In the genomic region with DNA sequence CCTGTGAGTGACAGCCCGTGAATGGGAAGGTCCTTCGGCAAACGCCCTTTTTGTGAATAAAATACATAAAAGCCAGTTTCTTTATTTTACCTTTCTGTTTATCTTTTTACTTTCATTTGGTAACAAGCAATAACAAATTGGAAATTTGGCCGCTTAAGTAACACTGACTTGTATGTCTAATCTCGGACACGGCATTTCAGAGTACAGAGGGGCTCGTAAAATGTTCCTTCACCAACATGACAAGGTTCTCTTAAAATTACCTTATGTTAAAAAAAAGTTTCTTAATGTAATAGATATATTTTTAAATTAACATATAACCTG, we compare ENCODE assay signal across 8 cellular contexts. TPM values are rescaled to one million over a fixed set of nuclear protein-coding genes. Genes with fewer than 3 reads are reported as not detected.
DNase-seq lines count a peak whose midpoint lies in the region; ATAC-seq, FAIRE-seq and TF ChIP-seq lines count a peak whose summit lies in the region.

No MANE protein-coding gene starts in this region.

- ATAC-seq in A549 (no peak; a peak in 1 of 6 replicates), body of pancreas (peak; percentile 1)

- TF ChIP-seq EP300 in A549 (IDR thresholded peaks at IDR 0.05): no peak

- TF ChIP-seq RAD21 in A549 (conservative IDR thresholded peaks at IDR 0.05 in 1 of 2, IDR thresholded peaks at IDR 0.05 in 1 of 2): no peak

- H3K27me3 ChIP-seq in body of pancreas: no peaks in the 10 kb centered on the region

- H3K36me3 ChIP-seq in body of pancreas (replicated peaks in 1 of 2; ENCODE audit: insufficient read depth in 1 of 2, low read depth in 2 of 2) (no peaks in the 10 kb centered on the region), mesodermal cell (ENCODE audit: control insufficient read depth, insufficient read depth, low read length) (no peaks in the 10 kb centered on the region)

- CTCF ChIA-PET in A549 (lab: Yijun Ruan, JAX) (no interaction called here), HEK293T (lab: Yijun Ruan, JAX) (interaction anchor here (0.6 kb wide), 1 partner anchor 145 kb away, joined by 3 read pairs; no protein-coding TSS in a partner anchor)

- POLR2A ChIA-PET in A549 (lab: Yijun Ruan, JAX) (interaction anchor here (0.9 to 1.8 kb wide), 4 partner anchors 39 to 115 kb away, joined by 3 to 6 read pairs (median 3); partner anchors contain the start of gene NAB1), HEK293T (lab: Yijun Ruan, JAX) (interaction anchor here (1.0 to 1.2 kb wide), 4 partner anchors 12 to 71 kb away, joined by 3 to 4 read pairs (median 4); no protein-coding TSS in a partner anchor)

- H3K4me3 ChIP-seq in A549 (peak overlapping the region; percentile 60), body of pancreas (peak overlapping the region; percentile 46 to 81), mesodermal cell (ENCODE audit: extremely low read depth, insufficient read depth, low read length, poor library complexity, severe bottlenecking) (peak overlapping the region; percentile 56)

- intact Hi-C loops in body of pancreas (cut with DNase I): loop anchor here (10.0 kb wide), 1 partner anchor 120 kb away; no protein-coding TSS in a partner anchor

- H3K4me1 ChIP-seq in A549 (peaks cover 22% of the 10 kb centered on the region), body of pancreas (peaks cover 11% of the 10 kb centered on the region), mesodermal cell (ENCODE audit: control insufficient read depth, insufficient read depth, low read length, poor library complexity, severe bottlenecking) (peaks cover 11% of the 10 kb centered on the region)

- H3K9me3 ChIP-seq in A549 (peaks cover 24% of the 10 kb centered on the region), body of pancreas (no peaks in the 10 kb centered on the region), mesodermal cell (ENCODE audit: control insufficient read depth, low read length) (peaks cover 20% of the 10 kb centered on the region)

- TF ChIP-seq POLR2A in A549 (IDR thresholded peaks at IDR 0.05; ENCODE audit: low read length) (no peak), body of pancreas (IDR thresholded peaks at IDR 0.05) (no peak)

- no peak for FAIRE-seq in A549 (lab: Jason Lieb, UNC)

- TF ChIP-seq CTCF in A549 (IDR thresholded peaks at IDR 0.05) (no peak), body of pancreas (IDR thresholded peaks at IDR 0.05) (no peak)

- no peak for DNase-seq in A549 (ENCODE audit: low read depth in 1 of 2, low spot score in 1 of 2)
- DNase-seq in HEK293T (ENCODE audit: extremely low spot score): no peak
- DNase-seq in body of pancreas: no peak
- DNase-seq in cortex of kidney (lab: John Stamatoyannopoulos, UW): no peak
- no peak for DNase-seq in retina
- no peak for DNase-seq in kidney tubule cell (ENCODE audit: low spot score)
- DNase-seq in dedifferentiated amniotic fluid mesenchymal stem cell (ENCODE audit: extremely low spot score): no peak

- peak overlapping the region; percentile 92 for H3K4me2 ChIP-seq in A549

- peak overlapping the region; percentile 93 to 97 for H3K27ac ChIP-seq in A549
- H3K27ac ChIP-seq in body of pancreas: peak overlapping the region in 3 of 4 donors; percentile 89 to 95 (median 92)
- peak overlapping the region; percentile 90 for H3K27ac ChIP-seq in mesodermal cell (ENCODE audit: low read depth, low read length, severe bottlenecking)

- 4% methylated on average over 7 of the region's 7 CpGs for WGBS in A549 (ENCODE audit: missing lambda C conversion rate)
- 2% methylated on average over 7 of the region's 7 CpGs for WGBS in body of pancreas, 2 donors
- 7 to 44% methylated on average over 3 to 6 of the region's 7 CpGs for WGBS in mesodermal cell (ENCODE audit: insufficient coverage in 2 of 2), 2 experiments

TF ChIP-seq in A549, 52 proteins besides CTCF, POLR2A, EP300 and RAD21:
- TF ChIP-seq CBX2 (IDR thresholded peaks at IDR 0.05; ENCODE audit: borderline replicate concordance, low read depth) (no peak), SMC3 (IDR thresholded peaks at IDR 0.05) (no peak), BHLHE40 (IDR thresholded peaks at IDR 0.05; ENCODE audit: low read depth, low read length) (no peak), FOSL2 (IDR thresholded peaks at IDR 0.05) (no peak), FOSL2 (CRISPR knock-in tag; IDR thresholded peaks at IDR 0.05) (no peak), FOXS1 (CRISPR knock-in tag; IDR thresholded peaks at IDR 0.05) (no peak), HEYL (CRISPR knock-in tag; IDR thresholded peaks at IDR 0.05) (0 out of 2 replicates have a peak, but pooled peaks have one; percentile 13), HOXB13 (CRISPR knock-in tag; IDR thresholded peaks at IDR 0.05; ENCODE audit: low read depth) (no peak)
- TF ChIP-seq, protein P1, sequence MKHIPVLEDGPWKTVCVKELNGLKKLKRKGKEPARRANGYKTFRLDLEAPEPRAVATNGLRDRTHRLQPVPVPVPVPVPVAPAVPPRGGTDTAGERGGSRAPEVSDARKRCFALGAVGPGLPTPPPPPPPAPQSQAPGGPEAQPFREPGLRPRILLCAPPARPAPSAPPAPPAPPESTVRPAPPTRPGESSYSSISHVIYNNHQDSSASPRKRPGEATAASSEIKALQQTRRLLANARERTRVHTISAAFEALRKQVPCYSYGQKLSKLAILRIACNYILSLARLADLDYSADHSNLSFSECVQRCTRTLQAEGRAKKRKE (CRISPR knock-in tag; IDR thresholded peaks at IDR 0.05; ENCODE audit: low read depth): no peak

TF ChIP-seq in HEK293T, 16 proteins besides CTCF, POLR2A, EP300 and RAD21:
- TF ChIP-seq, protein P2, sequence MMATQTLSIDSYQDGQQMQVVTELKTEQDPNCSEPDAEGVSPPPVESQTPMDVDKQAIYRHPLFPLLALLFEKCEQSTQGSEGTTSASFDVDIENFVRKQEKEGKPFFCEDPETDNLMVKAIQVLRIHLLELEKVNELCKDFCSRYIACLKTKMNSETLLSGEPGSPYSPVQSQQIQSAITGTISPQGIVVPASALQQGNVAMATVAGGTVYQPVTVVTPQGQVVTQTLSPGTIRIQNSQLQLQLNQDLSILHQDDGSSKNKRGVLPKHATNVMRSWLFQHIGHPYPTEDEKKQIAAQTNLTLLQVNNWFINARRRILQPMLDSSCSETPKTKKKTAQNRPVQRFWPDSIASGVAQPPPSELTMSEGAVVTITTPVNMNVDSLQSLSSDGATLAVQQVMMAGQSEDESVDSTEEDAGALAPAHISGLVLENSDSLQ (IDR thresholded peaks at IDR 0.05): peak; percentile 93
- no peak for TF ChIP-seq SP1 (IDR thresholded peaks at IDR 0.05)

RNA-seq across cellular contexts. Expression of gene NEMP2, which starts 0.6 kb away (rescaled TPM):
- polyA plus RNA-seq in A549 (2011; rRNA removed): 10.1 and 22.0 TPM in 2 replicates
- polyA plus RNA-seq in A549 (2012; cell fraction: cytosol; rRNA removed): 2.7 and 3.2 TPM in 2 replicates
- polyA plus RNA-seq in A549 (2012; cell fraction: nucleus; rRNA removed): 1.2 and 2.0 TPM in 2 replicates
- polyA plus RNA-seq in A549 (2017; fragmentation: RNase III; extraction: RNeasy Plus Mini Kit Qiagen cat#74134 plus additional on column Dnase treatment): 7.1 to 8.1 TPM (median 7.2 TPM) in 3 replicates
- polyA minus RNA-seq in A549 (2011; rRNA and poly(A)+ RNA removed): 22.8 and 24.1 TPM in 2 replicates
- total RNA-seq in body of pancreas: 1 to 10 TPM; 3.0 to 3.9 TPM
- polyA plus RNA-seq in mesodermal cell (2013, experiment 1 of 2): 2.9 TPM
- polyA plus RNA-seq in mesodermal cell (2013, experiment 2 of 2): 3.5 TPM
